In genomic region chr2:66839551-66840320, GRCh38 we compare ENCODE assay signal across 12 cellular contexts.
DNase-seq lines count a peak whose midpoint lies in the region; ATAC-seq and TF ChIP-seq lines count a peak whose summit lies in the region.
"Had no signal": no experiment of that assay in that cellular context is flagged by ENCODE, and none has a peak within 500 bp of the region (broad histone marks: within the 10 kb centered on the region; RNA-seq: fewer than 3 reads in every experiment).

No MANE protein-coding gene starts in this region.

- no peak for TF ChIP-seq CTCF in body of pancreas (IDR thresholded peaks at IDR 0.05)
- no peak for TF ChIP-seq CTCF in tibial artery (IDR thresholded peaks at IDR 0.05)
- TF ChIP-seq CTCF in tibial nerve (IDR thresholded peaks at IDR 0.05), result no peak

- no peak for TF ChIP-seq EP300 in tibial nerve (IDR thresholded peaks at IDR 0.05)

- peaks cover 14% of the 10 kb centered on the region for H3K4me1 ChIP-seq in body of pancreas
- H3K4me1 ChIP-seq in tibial artery, result peaks cover 0 to 18% (median 6%) of the 10 kb centered on the region in 4 donors
- no peaks in the 10 kb centered on the region for H3K4me1 ChIP-seq in tibial nerve
- H3K4me1 ChIP-seq: spleen had no signal

- TF ChIP-seq POLR2A in body of pancreas (IDR thresholded peaks at IDR 0.05) (no peak), tibial nerve (IDR thresholded peaks at IDR 0.05) (no peak)

- DNase-seq in HS-27A (ENCODE audit: low read depth), result peak; percentile 80
- DNase-seq in body of pancreas, result peak in 2 of 4 donors; percentile 25 to 26
- peak; percentile 83 for DNase-seq in kidney tubule cell (ENCODE audit: low spot score)
- no peak for DNase-seq in tibial artery
- DNase-seq in DMS153 (lab: John Stamatoyannopoulos, UW), result no peak
- no peak for DNase-seq in tibial nerve (ENCODE audit: low spot score in 2 of 2)
- no peak for DNase-seq in NCI-H1436 treated with DMSO at 0.1 percent for 48 hours (lab: John Stamatoyannopoulos, UW)
- DNase-seq: NCI-H446; spleen; stimulated activated naive CD8-positive, alpha-beta T cell treated with anti-CD3 and anti-CD28 coated beads, Interleukin-15, Interleukin-2, amounts not matched to agents 100 U/mL and 50 U/mL, for 24 hours had no signal

- WGBS in body of pancreas, 2 donors, result 39 to 49% methylated on average over 4 of the region's 4 CpGs
- 44 to 50% methylated on average over 4 of the region's 4 CpGs for WGBS in tibial nerve, 2 donors

- no peaks in the 10 kb centered on the region for H3K27me3 ChIP-seq in body of pancreas
- no peaks in the 10 kb centered on the region for H3K27me3 ChIP-seq in tibial artery
- H3K27me3 ChIP-seq in tibial nerve, result no peaks in the 10 kb centered on the region
- H3K27me3 ChIP-seq: spleen had no signal

- H3K27ac ChIP-seq in body of pancreas, result peak overlapping the region in 3 of 4 donors; percentile 27 to 36 (median 35)
- H3K27ac ChIP-seq in tibial artery, result peak overlapping the region; percentile 65 to 70
- H3K27ac ChIP-seq in tibial nerve, result no peak overlapping the region

- ATAC-seq in body of pancreas (peak; percentile 53), HG02763 (IDR thresholded peaks at IDR 0.05; ENCODE audit: unreplicated experiment) (no peak)
- ATAC-seq: left lobe of liver; stimulated activated naive CD8-positive, alpha-beta T cell treated with anti-CD3 and anti-CD28 coated beads, Interleukin-15, Interleukin-2, amounts not matched to agents 100 U/mL and 50 U/mL, for 24 hours had no signal

- H3K4me3 ChIP-seq in body of pancreas (no peak overlapping the region), tibial artery (peak overlapping the region in 1 of 2 donors; percentile 40), tibial nerve (no peak overlapping the region)
- H3K4me3 ChIP-seq: spleen had no signal

- intact Hi-C loops in body of pancreas (cut with DNase I) (no loop called here), tibial artery (cut with DNase I; ENCODE audit: low total_unique reads) (no loop called here)

- H3K36me3 ChIP-seq in body of pancreas (replicated peaks in 1 of 2; ENCODE audit: insufficient read depth in 1 of 2, low read depth in 2 of 2) (no peaks in the 10 kb centered on the region), tibial artery (no peaks in the 10 kb centered on the region), tibial nerve (no peaks in the 10 kb centered on the region)
- H3K36me3 ChIP-seq: spleen had no signal

- H3K9me3 ChIP-seq in body of pancreas (no peaks in the 10 kb centered on the region), tibial artery (no peaks in the 10 kb centered on the region), tibial nerve (no peaks in the 10 kb centered on the region)
- H3K9me3 ChIP-seq: spleen had no signal

Comparison
In these comparisons a context has a peak if more than half of its experiments do, and no peak if none do; other contexts are left out.
1. DNase-seq: peak in HS-27A (single experiment) and kidney tubule cell (single experiment); none in tibial artery (0 of 2), DMS153 (single experiment), tibial nerve (0 of 2) and NCI-H1436 treated with DMSO at 0.1 percent for 48 hours (single experiment).
2. H3K27ac ChIP-seq: peak in body of pancreas (3 of 4) and tibial artery (2 of 2); none in tibial nerve (0 of 4).